Comparison of ENCODE assay signal across 8 cellular contexts in genomic region chr17:40443196-40443987, GRCh38. TPM values are rescaled to one million over a fixed set of nuclear protein-coding genes. Genes with fewer than 3 reads are reported as not detected.
DNase-seq lines count a peak whose midpoint lies in the region; ATAC-seq, FAIRE-seq and TF ChIP-seq lines count a peak whose summit lies in the region.

Gene IGFBP4, plus strand, starts transcription at chr17:40443450. Its CDS starts 286 bp downstream, at chr17:40443736.

- H2BK5ac ChIP-seq in H9 (ENCODE audit: insufficient read length, low read length) = no peak within 1 kb of the TSS
- peak within 1 kb of the TSS; percentile 66; the same call in 1 of the 2 replicates for H2BK5ac ChIP-seq in H1 (ENCODE audit: low read depth, low read length)
- H2BK5ac ChIP-seq in mesenchymal stem cell (ENCODE audit: low read depth, low read length, poor library complexity, severe bottlenecking) = peak within 1 kb of the TSS; percentile 81

- TF ChIP-seq POLR2A in H1 (IDR thresholded peaks at IDR 0.05; ENCODE audit: control extremely low read depth in 1 of 2, low read depth in 2 of 2, low read length in 2 of 2) = peak in 1 of 2 experiments; percentile 78; a peak in 2 of 3 replicates

- TF ChIP-seq EP300 in H1 (IDR thresholded peaks at IDR 0.05; ENCODE audit: borderline replicate concordance in 1 of 2, low read depth in 2 of 2, low read length in 2 of 2) = no peak

- no peaks in the 10 kb centered on the region; the same call in 1 of the 2 replicates for H3K79me2 ChIP-seq in H9 (ENCODE audit: insufficient read depth, low read length)
- peaks cover 0 to 35% of the 10 kb centered on the region in 2 experiments; a peak in 2 of 4 replicates for H3K79me2 ChIP-seq in H1 (ENCODE audit: control insufficient read depth in 1 of 2, insufficient read depth in 2 of 2, low read length in 2 of 2)

- DNase-seq in AG09309 (ENCODE audit: low read depth) = no peak
- DNase-seq in H9 = peak; percentile 89
- peak; percentile 68 to 80 for DNase-seq in NOMO-1 (lab: John Stamatoyannopoulos, UW; ENCODE audit: unreplicated experiment in 2 of 2)
- DNase-seq in activated CD8-positive, alpha-beta memory T cell treated with anti-CD3 and anti-CD28 coated beads, Interleukin-2, amount 50 U/mL, for 1 hour (ENCODE audit: extremely low read depth) = peak; percentile 33
- DNase-seq in H1 (ENCODE audit: low read depth in 1 of 2, low spot score in 2 of 2) = peak in 1 of 2 experiments; percentile 89
- DNase-seq in mesenchymal stem cell = peak; percentile 85
- DNase-seq in stimulated activated CD8-positive, alpha-beta memory T cell treated with anti-CD3 and anti-CD28 coated beads, Interleukin-15, amount 100 ng/mL, for 1 hour (ENCODE audit: low read depth) = peak; percentile 27

- H3K23ac ChIP-seq in H9 (ENCODE audit: insufficient read length, low read depth, low read length) (no peak within 1 kb of the TSS), H1 (ENCODE audit: insufficient read length) (no peak within 1 kb of the TSS), mesenchymal stem cell (ENCODE audit: low read length in 2 of 2) (peak within 1 kb of the TSS in 1 of 2 experiments; percentile 98)

- H3K9me3 Mint-ChIP-seq in H9 = no peaks in the 10 kb centered on the region; a peak in 1 of 5 replicates

- H2BK120ac ChIP-seq in H9 (ENCODE audit: low read depth, low read length, poor library complexity, severe bottlenecking) (no peak within 1 kb of the TSS), H1 (replicated peaks; ENCODE audit: low read depth, low read length) (peak within 1 kb of the TSS; percentile 96), mesenchymal stem cell (ENCODE audit: low read depth, low read length) (peak within 1 kb of the TSS; percentile 95)

- no peaks in the 10 kb centered on the region for H4K20me1 ChIP-seq in H9 (ENCODE audit: control insufficient read depth, insufficient read depth, insufficient read length)
- H4K20me1 ChIP-seq in H1 (replicated peaks in 1 of 2; ENCODE audit: control insufficient read depth in 1 of 2, insufficient read depth in 2 of 2, low read length in 2 of 2) = peaks cover 0 to 4% of the 10 kb centered on the region in 2 experiments

- H3K79me1 ChIP-seq in H9 (ENCODE audit: insufficient read depth, low read depth, low read length, poor library complexity, severe bottlenecking) (no peaks in the 10 kb centered on the region), H1 (ENCODE audit: low read depth, low read length) (peaks cover 11% of the 10 kb centered on the region), mesenchymal stem cell (replicated peaks; ENCODE audit: low read length, poor library complexity, severe bottlenecking) (no peaks in the 10 kb centered on the region)

- peaks cover 9% of the 10 kb centered on the region for H3K4me1 ChIP-seq in H9 (ENCODE audit: insufficient read depth, low read length)
- peaks cover 5 to 22% (median 13%) of the 10 kb centered on the region in 4 experiments for H3K4me1 ChIP-seq in H1 (replicated peaks in 1 of 4; ENCODE audit: control insufficient read depth in 3 of 4, insufficient read depth in 4 of 4, low read length in 3 of 4)
- H3K4me1 ChIP-seq in mesenchymal stem cell (ENCODE audit: control insufficient read depth, insufficient read depth, low read depth, low read length) = peaks cover 34% of the 10 kb centered on the region

- H2BK20ac ChIP-seq in H9 (ENCODE audit: low read depth, low read length, poor library complexity, severe bottlenecking) = no peak within 1 kb of the TSS
- H2BK20ac ChIP-seq in H1 (ENCODE audit: low read length) = peak within 1 kb of the TSS; percentile 3; the same call in 1 of the 2 replicates

- H3K14ac ChIP-seq in H9 (ENCODE audit: insufficient read depth, low read length) (peak within 1 kb of the TSS; percentile 85), H1 (ENCODE audit: insufficient read length) (no peak within 1 kb of the TSS), mesenchymal stem cell (ENCODE audit: low read length in 2 of 2) (peak within 1 kb of the TSS in 1 of 2 experiments; percentile 92)

- H3K4me1 Mint-ChIP-seq in H9 = peaks cover 30 to 36% of the 10 kb centered on the region in 2 experiments

- peak; percentile 28 to 52; a peak in 3 of 4 replicates for TF ChIP-seq RAD21 in H1 (IDR thresholded peaks at IDR 0.05 in 1 of 2, conservative IDR thresholded peaks at IDR 0.05 in 1 of 2; ENCODE audit: low read depth in 2 of 2, low read length in 2 of 2)

- peaks cover 0 to 6% (median 0%) of the 10 kb centered on the region in 3 experiments; a peak in 3 of 7 replicates for H3K36me3 Mint-ChIP-seq in H9 (ENCODE audit: insufficient read depth in 1 of 3, low read depth in 3 of 3)

- H3K27me3 Mint-ChIP-seq in H9 (ENCODE audit: low read depth) = peaks cover 23% of the 10 kb centered on the region

- no peak within 1 kb of the TSS for H3K27ac ChIP-seq in H9 (ENCODE audit: insufficient read length, low read depth, low read length)
- peak within 1 kb of the TSS; percentile 39; the same call in 1 of the 2 replicates for H3K27ac ChIP-seq in H1 (ENCODE audit: low read depth, low read length)
- peak within 1 kb of the TSS; percentile 81 for H3K27ac ChIP-seq in mesenchymal stem cell (ENCODE audit: low read length, poor library complexity, severe bottlenecking)

- no CpG with 5 or more reads among the region's 98 CpGs for WGBS in H9 (ENCODE audit: extremely low coverage, insufficient read length, low lambda C conversion rate)
- WGBS in H1 (ENCODE audit: extremely low coverage in 1 of 2, insufficient coverage in 1 of 2, insufficient read length in 1 of 2, insufficient replicate concordance in 2 of 2, low coverage in 1 of 2, low lambda C conversion rate in 2 of 2, missing lambda C conversion rate in 1 of 2), 2 experiments = 0% methylated on average over 21 of the region's 98 CpGs; no CpG with 5 or more reads in 1 of the 2 experiments
- under 1% methylated on average over 79 of the region's 98 CpGs for WGBS in mesenchymal stem cell

- H4K8ac ChIP-seq in H9 (replicated peaks; ENCODE audit: insufficient read length, low read depth, low read length) = no peak within 1 kb of the TSS
- peak within 1 kb of the TSS; percentile 73 for H4K8ac ChIP-seq in H1 (ENCODE audit: extremely low read depth, insufficient read depth, low read length)
- peak within 1 kb of the TSS; percentile 98 for H4K8ac ChIP-seq in mesenchymal stem cell (ENCODE audit: low read length)

- H4K91ac ChIP-seq in H9 (ENCODE audit: insufficient read length, low read depth, low read length) = no peak within 1 kb of the TSS
- H4K91ac ChIP-seq in H1 (replicated peaks; ENCODE audit: insufficient read length, low read length) = peak within 1 kb of the TSS; percentile 89
- peak within 1 kb of the TSS; percentile 90 for H4K91ac ChIP-seq in mesenchymal stem cell (ENCODE audit: low read length)

- H3K56ac ChIP-seq in H9 (ENCODE audit: insufficient read length, low read depth, low read length) (no peak within 1 kb of the TSS), H1 (replicated peaks; ENCODE audit: insufficient read length, low read depth, low read length) (peak within 1 kb of the TSS; percentile 47)

- FAIRE-seq in H1 (lab: Jason Lieb, UNC) = no peak

- H3T11ph ChIP-seq in H9 (ENCODE audit: low read length) = no peak within 1 kb of the TSS

- H3K4me3 Mint-ChIP-seq in H9 = peak within 1 kb of the TSS; percentile 73 to 94

- H3K4me3 ChIP-seq in AG09309 (ENCODE audit: control insufficient read depth, low read depth, low read length) (peak within 1 kb of the TSS; percentile 97), H1 (ENCODE audit: extremely low read depth in 1 of 4, insufficient read depth in 2 of 4, low read depth in 3 of 4, low read length in 4 of 4) (peak within 1 kb of the TSS; percentile 36 to 68 (median 64)), mesenchymal stem cell (ENCODE audit: insufficient read depth in 1 of 2, low read depth in 1 of 2, low read length in 2 of 2) (peak within 1 kb of the TSS; percentile 74 to 98)

- peaks cover 19% of the 10 kb centered on the region for H3K23me2 ChIP-seq in H9 (ENCODE audit: insufficient read length, low read depth, low read length, poor library complexity, severe bottlenecking)
- H3K23me2 ChIP-seq in H1 (ENCODE audit: low read depth, low read length) = peaks cover 14% of the 10 kb centered on the region

- H3K4ac ChIP-seq in H9 (ENCODE audit: low read depth, low read length) (no peak within 1 kb of the TSS), H1 (replicated peaks; ENCODE audit: insufficient read length, low read depth, low read length) (peak within 1 kb of the TSS; percentile 48), mesenchymal stem cell (ENCODE audit: low read depth in 1 of 2, low read length in 2 of 2) (peak within 1 kb of the TSS; percentile 88 to 95)

- H3K36me3 ChIP-seq in H1 (ENCODE audit: control insufficient read depth in 2 of 4, insufficient read depth in 4 of 4, low read length in 3 of 4) = no peaks in the 10 kb centered on the region
- H3K36me3 ChIP-seq in mesenchymal stem cell (ENCODE audit: control insufficient read depth in 1 of 2, insufficient read depth in 2 of 2, low read depth in 1 of 2, low read length in 2 of 2) = peaks cover 7 to 24% of the 10 kb centered on the region in 2 experiments

- H2BK12ac ChIP-seq in H9 (ENCODE audit: insufficient read length, low read depth, low read length) (no peak within 1 kb of the TSS), H1 (ENCODE audit: low read depth, low read length) (peak within 1 kb of the TSS; percentile 60; the same call in 1 of the 2 replicates), mesenchymal stem cell (ENCODE audit: low read length in 2 of 2) (peak within 1 kb of the TSS; percentile 72 to 79)

- H3K9me3 ChIP-seq in H9 (ENCODE audit: control insufficient read depth, low read depth, low read length) = no peaks in the 10 kb centered on the region
- no peaks in the 10 kb centered on the region for H3K9me3 ChIP-seq in H1 (ENCODE audit: insufficient read depth in 2 of 2, low read depth in 1 of 2, low read length in 1 of 2)
- no peaks in the 10 kb centered on the region for H3K9me3 ChIP-seq in mesenchymal stem cell (ENCODE audit: control insufficient read depth, low read length)

- H3K4me2 ChIP-seq in H9 (ENCODE audit: insufficient read depth, insufficient read length, low read length) = peak within 1 kb of the TSS; percentile 78
- peak within 1 kb of the TSS; percentile 87 to 94 for H3K4me2 ChIP-seq in H1 (ENCODE audit: insufficient read depth in 1 of 2, low read depth in 2 of 2, low read length in 2 of 2)
- H3K4me2 ChIP-seq in mesenchymal stem cell (ENCODE audit: low read length, poor library complexity, severe bottlenecking) = peak within 1 kb of the TSS; percentile 92

- peak within 1 kb of the TSS; percentile 48 for H3K18ac ChIP-seq in H9 (ENCODE audit: insufficient read length, low read depth, low read length)
- H3K18ac ChIP-seq in H1 (ENCODE audit: extremely low read depth, low read length) = peak within 1 kb of the TSS; percentile 90
- peak within 1 kb of the TSS; percentile 95 to 98 for H3K18ac ChIP-seq in mesenchymal stem cell (ENCODE audit: low read depth in 1 of 2, low read length in 2 of 2)

- no peak within 1 kb of the TSS for H2AK5ac ChIP-seq in H9 (ENCODE audit: insufficient read length, low read length)
- peak within 1 kb of the TSS; percentile 89 for H2AK5ac ChIP-seq in H1 (ENCODE audit: low read depth, low read length)
- H2AK5ac ChIP-seq in mesenchymal stem cell (ENCODE audit: low read length, severe bottlenecking) = peak within 1 kb of the TSS; percentile 50

- no peak within 1 kb of the TSS for H2AFZ ChIP-seq in H9 (ENCODE audit: low read length)
- H2AFZ ChIP-seq in H1 (ENCODE audit: low read length) = no peak within 1 kb of the TSS
- peak within 1 kb of the TSS; percentile 84 for H2AFZ ChIP-seq in mesenchymal stem cell (ENCODE audit: low read depth, low read length)

- H4K5ac ChIP-seq in H9 (ENCODE audit: insufficient read length, low read depth, low read length) (no peak within 1 kb of the TSS), H1 (ENCODE audit: insufficient read length, low read depth, low read length) (peak within 1 kb of the TSS; percentile 9)

- H3K27me3 ChIP-seq in H9 (ENCODE audit: insufficient read depth, low read length) = no peaks in the 10 kb centered on the region
- peaks cover 0 to 4% (median 0%) of the 10 kb centered on the region in 4 experiments; a peak in 3 of 7 replicates for H3K27me3 ChIP-seq in H1 (replicated peaks in 1 of 4; ENCODE audit: control insufficient read depth in 3 of 4, extremely low read depth in 1 of 4, insufficient read depth in 3 of 4, low read length in 3 of 4)
- no peaks in the 10 kb centered on the region for H3K27me3 ChIP-seq in mesenchymal stem cell (ENCODE audit: control insufficient read depth in 1 of 2, insufficient read depth in 1 of 2, low read length in 2 of 2)

- CTCF ChIA-PET in H1 (lab: Charles Lee; ENCODE audit: partially characterized antibody) = interaction anchor here (0.6 to 28.2 kb wide), 16 partner anchors 20 to 1040 kb away, joined by 3 to 739 read pairs (median 4); no protein-coding TSS in a partner anchor

- no peak within 1 kb of the TSS for H3K27ac Mint-ChIP-seq in H9

- H2BK15ac ChIP-seq in H9 (ENCODE audit: low read depth, low read length) (no peak within 1 kb of the TSS; the same call in 1 of the 2 replicates), H1 (ENCODE audit: low read length) (peak within 1 kb of the TSS; percentile 65; the same call in 1 of the 2 replicates), mesenchymal stem cell (ENCODE audit: low read depth, poor library complexity, severe bottlenecking) (peak within 1 kb of the TSS; percentile 100)

- TF ChIP-seq CTCF in AG09309 (IDR thresholded peaks at IDR 0.05; ENCODE audit: control insufficient read depth, insufficient read depth, low read depth, low read length, missing control alignments) (peak; percentile 42), H9 (conservative IDR thresholded peaks at IDR 0.05) (peak; percentile 35; the same call in 2 of the 3 replicates), H1 (IDR thresholded peaks at IDR 0.05; ENCODE audit: control extremely low read depth in 1 of 3, insufficient read depth in 1 of 3, low read depth in 1 of 3, low read length in 3 of 3) (peak; percentile 46 to 58 (median 57))

- H3K9ac ChIP-seq in H9 (ENCODE audit: extremely low read depth, insufficient read length, low read length) (peak within 1 kb of the TSS; percentile 61), H1 (replicated peaks in 1 of 4; ENCODE audit: extremely low read depth in 1 of 4, low read depth in 3 of 4, low read length in 3 of 4) (peak within 1 kb of the TSS; percentile 45 to 82 (median 52)), mesenchymal stem cell (ENCODE audit: low read length) (peak within 1 kb of the TSS; percentile 95)

- POLR2A ChIA-PET in H1 (lab: Charles Lee; ENCODE audit: partially characterized antibody) = interaction anchor here (0.5 to 3.2 kb wide), 26 partner anchors 8 to 1192 kb away, joined by 3 to 20 read pairs (median 3); partner anchors contain the start of genes TNS4 and TOP2A

- ATAC-seq in GM18520 (IDR thresholded peaks at IDR 0.05; ENCODE audit: unreplicated experiment) = no peak

RNA-seq across cellular contexts. Expression of gene IGFBP4, which starts in this region (rescaled TPM):
- 49.9 and 51.1 TPM in 2 replicates for total RNA-seq in H9 (2021)
- total RNA-seq in H1 (2021; fragmentation: NEBNext Ultra II Directional; extraction: Animal tissue kit (Norgen Biotek cat#: 25700)) = 105 and 109 TPM in 2 replicates
- polyA plus RNA-seq in H1 (2011; rRNA removed) = 79.9 and 85.5 TPM in 2 replicates
- polyA plus RNA-seq in H1 (2011; cell fraction: cytosol; rRNA removed) = 68.0 TPM
- 63.6 TPM for polyA plus RNA-seq in H1 (2011; cell fraction: nucleus; rRNA removed)
- 95.6 to 171 TPM (median 141 TPM) in 4 replicates for polyA plus RNA-seq in H1 (2012, experiment 1 of 2)
- 167 TPM for polyA plus RNA-seq in H1 (2012, experiment 2 of 2)
- 95.7 TPM for polyA plus RNA-seq in H1 (2013, experiment 1 of 2)
- 105 TPM for polyA plus RNA-seq in H1 (2013, experiment 2 of 2)
- 64.7 and 69.4 TPM in 2 replicates for polyA minus RNA-seq in H1 (2011; rRNA and poly(A)+ RNA removed)
- polyA minus RNA-seq in H1 (2011; cell fraction: cytosol; rRNA and poly(A)+ RNA removed) = 60.8 TPM
- 36.3 TPM for polyA minus RNA-seq in H1 (2011; cell fraction: nucleus; rRNA and poly(A)+ RNA removed)
- 339 TPM for polyA plus RNA-seq in mesenchymal stem cell (2013, experiment 1 of 2)
- 339 TPM for polyA plus RNA-seq in mesenchymal stem cell (2013, experiment 2 of 2)
